24 cellular contexts compared by ENCODE assay signal in genomic region chr17:67784364-67785121, GRCh38. TPM values are rescaled to one million over a fixed set of nuclear protein-coding genes. Genes with fewer than 3 reads are reported as not detected.
DNase-seq lines count a peak whose midpoint lies in the region; ATAC-seq and TF ChIP-seq lines count a peak whose summit lies in the region.
"Had no signal": no experiment of that assay in that cellular context is flagged by ENCODE, and none has a peak within 500 bp of the region (broad histone marks: within the 10 kb centered on the region; RNA-seq: fewer than 3 reads in every experiment).

No MANE protein-coding gene starts in this region.

- TF ChIP-seq POLR2A in erythroblast (IDR thresholded peaks at IDR 0.05; ENCODE audit: low read length) = peak; percentile 27

- POLR2A ChIA-PET in CD8-positive, alpha-beta memory T cell (lab: Charles Lee) = no interaction called here

- no peak overlapping the region for H3K27ac Mint-ChIP-seq in CD8-positive, alpha-beta memory T cell
- H3K27ac Mint-ChIP-seq: activated CD8-positive, alpha-beta T cell treated with anti-CD3 and anti-CD28 coated beads, Interleukin-2, amount 10 ng/mL, durations not matched to agents 7 days and 5 days; activated naive CD4-positive, alpha-beta T cell treated with anti-CD3 and anti-CD28 coated beads for 36 hours; H9; T-helper 2 cell treated with Interferon-gamma antibody and Interleukin-4, amounts not matched to agents 5 μg/mL and 100 μg/mL, for 36 hours had no signal

- peaks cover 6 to 13% of the 10 kb centered on the region in 2 donors for H3K27me3 Mint-ChIP-seq in CD8-positive, alpha-beta memory T cell

- no peaks in the 10 kb centered on the region for H3K36me3 Mint-ChIP-seq in CD8-positive, alpha-beta memory T cell

- H3K4me1 ChIP-seq in CD8-positive, alpha-beta memory T cell (ENCODE audit: insufficient read depth, low read length) = no peaks in the 10 kb centered on the region
- H3K4me1 ChIP-seq: suprapubic skin had no signal

- no peaks in the 10 kb centered on the region for H3K27me3 ChIP-seq in CD8-positive, alpha-beta memory T cell (ENCODE audit: insufficient read depth, low read length, poor library complexity, severe bottlenecking)
- H3K27me3 ChIP-seq: cardiac muscle cell, foreskin keratinocyte, suprapubic skin had no signal

- H3K27ac ChIP-seq in CD8-positive, alpha-beta memory T cell (ENCODE audit: low read depth, low read length) = peak overlapping the region; percentile 72
- H3K27ac ChIP-seq: cardiac muscle cell, foreskin keratinocyte, suprapubic skin had no signal

- no peaks in the 10 kb centered on the region for H3K36me3 ChIP-seq in CD8-positive, alpha-beta memory T cell (ENCODE audit: insufficient read depth, low read length)
- H3K36me3 ChIP-seq: cardiac muscle cell, suprapubic skin had no signal

- peak; percentile 54 for ATAC-seq in GM19395 (IDR thresholded peaks at IDR 0.05; ENCODE audit: unreplicated experiment)
- ATAC-seq in GM18909 (IDR thresholded peaks at IDR 0.05; ENCODE audit: poor library complexity, unreplicated experiment) = no peak
- ATAC-seq in esophagus mucosa = no peak
- ATAC-seq: activated CD4-positive, CD25-positive, alpha-beta regulatory T cell treated with anti-CD3 and anti-CD28 coated beads, Interleukin-2, amount 50 U/mL, for 24 hours; activated CD8-positive, alpha-beta T cell treated with anti-CD3 and anti-CD28 coated beads, Interleukin-2, amount 10 ng/mL, durations not matched to agents 7 days and 5 days; activated T-cell treated with anti-CD3 and anti-CD28 coated beads, Interleukin-2, amount 50 U/mL, for 4 hours; foreskin keratinocyte had no signal

- H3K4me1 Mint-ChIP-seq in CD8-positive, alpha-beta memory T cell = no peaks in the 10 kb centered on the region
- H3K4me1 Mint-ChIP-seq: H9 had no signal

- H3K4me3 ChIP-seq in CD8-positive, alpha-beta memory T cell (ENCODE audit: low read length) = no peak overlapping the region
- H3K4me3 ChIP-seq: cardiac muscle cell, suprapubic skin had no signal

- H3K9me3 Mint-ChIP-seq in CD8-positive, alpha-beta memory T cell = peaks cover 0 to 5% (median 0%) of the 10 kb centered on the region in 5 donors
- H3K9me3 Mint-ChIP-seq: activated naive CD4-positive, alpha-beta T cell treated with anti-CD3 and anti-CD28 coated beads for 36 hours; H9; T-helper 2 cell treated with Interferon-gamma antibody and Interleukin-4, amounts not matched to agents 5 μg/mL and 100 μg/mL, for 36 hours had no signal

- no peak overlapping the region for H3K4me3 Mint-ChIP-seq in CD8-positive, alpha-beta memory T cell
- H3K4me3 Mint-ChIP-seq: activated CD8-positive, alpha-beta T cell treated with anti-CD3 and anti-CD28 coated beads, Interleukin-2, amount 10 ng/mL, durations not matched to agents 7 days and 5 days; activated naive CD4-positive, alpha-beta T cell treated with anti-CD3 and anti-CD28 coated beads for 36 hours; activated T-cell treated with anti-CD3 and anti-CD28 coated beads, Interleukin-2, amount 50 U/mL, for 4 hours; H9; T-helper 2 cell treated with Interferon-gamma antibody and Interleukin-4, amounts not matched to agents 5 μg/mL and 100 μg/mL, for 36 hours had no signal

- CTCF ChIA-PET in CD8-positive, alpha-beta memory T cell (lab: Charles Lee) = no interaction called here

- DNase-seq in CD8-positive, alpha-beta memory T cell = no peak
- DNase-seq in OCI-M1 (lab: John Stamatoyannopoulos, UW) (peak; percentile 97), erythroblast (lab: John Stamatoyannopoulos, UW) (peak; percentile 95 to 98), NCI-H2029 treated with DMSO at 0.1 percent for 48 hours (lab: John Stamatoyannopoulos, UW) (no peak)
- no peak for DNase-seq in stimulated activated naive CD4-positive, alpha-beta T cell treated with Interleukin-2 at 50 U/mL for 16 hours (lab: John Stamatoyannopoulos, UW)
- DNase-seq: activated CD8-positive, alpha-beta T cell treated with anti-CD3 and anti-CD28 coated beads, Interleukin-2, amount 10 ng/mL, durations not matched to agents 7 days and 5 days; activated naive CD4-positive, alpha-beta T cell treated with anti-CD3 and anti-CD28 coated beads for 36 hours; activated T-cell treated with anti-CD3 and anti-CD28 coated beads, Interleukin-2, amount 50 U/mL, for 4 hours; amygdala; C1 segment of cervical spinal cord; DMS 273 treated with DMSO at 0.1 percent for 48 hours; foreskin keratinocyte; H9; islet precursor cell; NCI-H187; NCI-H82; stimulated activated CD8-positive, alpha-beta memory T cell treated with anti-CD3 and anti-CD28 coated beads, Interleukin-4, amount 100 ng/mL, for 48 hours had no signal

- H3K9me3 ChIP-seq in CD8-positive, alpha-beta memory T cell (ENCODE audit: low read length) = no peaks in the 10 kb centered on the region

RNA-seq across cellular contexts. Expression of gene BPTF, which starts 40.8 kb away (rescaled TPM):
- total RNA-seq in CD8-positive, alpha-beta memory T cell = 10 to 100 TPM; 78.8 to 82.4 TPM
- 25.1 TPM for polyA plus RNA-seq in CD8-positive, alpha-beta memory T cell
- total RNA-seq in esophagus mucosa = 47.8 TPM

Comparison
In these comparisons a context has a peak if more than half of its experiments do, and no peak if none do; other contexts are left out.
1. DNase-seq: peak in OCI-M1 (single experiment) and erythroblast (2 of 2); none in CD8-positive, alpha-beta memory T cell (0 of 5), stimulated activated naive CD4-positive, alpha-beta T cell treated with Interleukin-2 at 50 U/mL for 16 hours (single experiment) and NCI-H2029 treated with DMSO at 0.1 percent for 48 hours (single experiment).